In the genomic region with DNA sequence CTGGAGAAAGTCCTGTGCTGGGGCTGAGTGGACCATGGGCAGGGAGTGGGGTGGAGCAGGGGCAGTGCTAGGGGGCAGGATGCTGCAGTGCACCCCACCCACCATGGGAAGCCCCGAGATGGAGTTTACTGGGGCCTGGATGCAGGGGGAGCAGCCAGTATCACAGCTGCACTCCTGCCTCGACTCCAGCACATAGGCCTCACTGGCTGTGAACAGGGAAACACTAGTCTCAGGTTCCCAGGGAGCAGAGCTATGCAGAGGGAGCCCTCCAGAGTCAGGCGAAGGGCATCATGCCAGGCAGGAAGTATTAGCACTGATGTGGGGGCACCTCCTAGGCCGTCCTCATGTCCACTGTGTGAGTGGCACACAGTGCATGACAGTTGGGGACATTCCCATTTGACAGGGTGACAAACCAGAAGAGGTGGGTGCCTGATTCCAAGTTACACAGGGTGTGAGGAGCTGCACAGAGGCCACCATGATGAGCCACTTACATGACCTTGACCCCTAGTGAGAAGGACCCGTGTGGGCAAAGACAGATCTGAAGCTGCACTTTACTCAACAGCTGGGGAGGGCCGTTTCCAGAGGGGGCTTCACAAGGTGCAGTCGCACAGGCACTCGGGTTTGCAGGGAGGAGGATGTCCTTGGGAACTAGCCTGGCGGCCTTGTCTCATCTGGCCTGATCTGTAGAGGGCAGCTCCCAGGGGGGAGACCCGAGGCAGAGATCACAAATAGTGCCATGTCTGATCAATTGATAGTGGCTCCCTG, we compare ENCODE assay signal across 1 cellular context.
A peak's percentile ranks its signal among the peaks of the same experiment; 100 is the strongest.
TF ChIP-seq lines count a peak whose summit lies in the region.

No MANE protein-coding gene starts in this region.

TF ChIP-seq in HCT116, 20 proteins besides CTCF, POLR2A, EP300 and RAD21:
- TF ChIP-seq, protein P1, sequence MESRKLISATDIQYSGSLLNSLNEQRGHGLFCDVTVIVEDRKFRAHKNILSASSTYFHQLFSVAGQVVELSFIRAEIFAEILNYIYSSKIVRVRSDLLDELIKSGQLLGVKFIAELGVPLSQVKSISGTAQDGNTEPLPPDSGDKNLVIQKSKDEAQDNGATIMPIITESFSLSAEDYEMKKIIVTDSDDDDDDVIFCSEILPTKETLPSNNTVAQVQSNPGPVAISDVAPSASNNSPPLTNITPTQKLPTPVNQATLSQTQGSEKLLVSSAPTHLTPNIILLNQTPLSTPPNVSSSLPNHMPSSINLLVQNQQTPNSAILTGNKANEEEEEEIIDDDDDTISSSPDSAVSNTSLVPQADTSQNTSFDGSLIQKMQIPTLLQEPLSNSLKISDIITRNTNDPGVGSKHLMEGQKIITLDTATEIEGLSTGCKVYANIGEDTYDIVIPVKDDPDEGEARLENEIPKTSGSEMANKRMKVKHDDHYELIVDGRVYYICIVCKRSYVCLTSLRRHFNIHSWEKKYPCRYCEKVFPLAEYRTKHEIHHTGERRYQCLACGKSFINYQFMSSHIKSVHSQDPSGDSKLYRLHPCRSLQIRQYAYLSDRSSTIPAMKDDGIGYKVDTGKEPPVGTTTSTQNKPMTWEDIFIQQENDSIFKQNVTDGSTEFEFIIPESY (IDR thresholded peaks at IDR 0.05; ENCODE audit: extremely low read depth, insufficient replicate concordance, low read length) = no peak
- TF ChIP-seq FOSL1 (IDR thresholded peaks at IDR 0.05; ENCODE audit: low read depth) (no peak), POLR2AphosphoS5 (IDR thresholded peaks at IDR 0.05; ENCODE audit: low read depth, low read length) (peak; percentile 31; the same call in 1 of the 2 replicates)
